In genomic region chr11:124745835-124746620, GRCh38 we compare ENCODE assay signal across 9 cellular contexts. TPM values are rescaled to one million over a fixed set of nuclear protein-coding genes. Genes with fewer than 3 reads are reported as not detected.
A peak's percentile ranks its signal among the peaks of the same experiment; 100 is the strongest.
DNase-seq lines count a peak whose midpoint lies in the region; ATAC-seq lines count a peak whose summit lies in the region.
"Had no signal": no experiment of that assay in that cellular context is flagged by ENCODE, and none has a peak within 500 bp of the region (broad histone marks: within the 10 kb centered on the region; RNA-seq: fewer than 3 reads in every experiment).

No MANE protein-coding gene starts in this region.

- peaks cover 11% of the 10 kb centered on the region for H3K4me1 ChIP-seq in ES-I3 (ENCODE audit: insufficient read depth, low read length)

- ATAC-seq in GM21619 (IDR thresholded peaks at IDR 0.05; ENCODE audit: unreplicated experiment) (peak; percentile 17), left colon (peak; percentile 51), HG03039 (IDR thresholded peaks at IDR 0.05; ENCODE audit: unreplicated experiment) (no peak)
- peak; percentile 28 for ATAC-seq in stimulated activated naive CD8-positive, alpha-beta T cell treated with anti-CD3 and anti-CD28 coated beads, Interleukin-15, Interleukin-2, amounts not matched to agents 100 U/mL and 50 U/mL, for 24 hours

- H3K36me3 ChIP-seq in ES-I3 (ENCODE audit: insufficient read depth, low read length): no peaks in the 10 kb centered on the region

- H3K9me3 ChIP-seq in ES-I3 (ENCODE audit: control insufficient read depth, insufficient read depth, low read length): no peaks in the 10 kb centered on the region

- peak overlapping the region; percentile 86; the same call in 1 of the 2 replicates for H3K9ac ChIP-seq in ES-I3 (ENCODE audit: low read depth, low read length)

- H3K27ac ChIP-seq in angular gyrus (ENCODE audit: low read depth, low read length): peak overlapping the region; percentile 45

- intact Hi-C loops in left colon (cut with DNase I, micrococcal nuclease): no loop called here

- DNase-seq in NAMALWA (ENCODE audit: low spot score) (peak; percentile 46), left colon (peak in 1 of 2 donors; percentile 86), hippocampal formation (lab: John Stamatoyannopoulos, UW) (no peak)
- DNase-seq in stimulated activated naive CD8-positive, alpha-beta T cell treated with anti-CD3 and anti-CD28 coated beads, Interleukin-15, Interleukin-2, amounts not matched to agents 100 U/mL and 50 U/mL, for 24 hours: peak; percentile 57

RNA-seq across cellular contexts. Expression of gene VSIG2, which starts 6.0 kb away (rescaled TPM):
- total RNA-seq in left colon: 100 to 1,000 TPM; 176 to 228 TPM
- total RNA-seq: T-helper 1 cell treated with Interleukin-12 subunit alpha and Interleukin-12 subunit beta and Interleukin-4 antibody, amounts not matched to agents 30 ng/mL and 1 ng/mL, for 36 hours had no signal

RNA-seq across cellular contexts. Expression of gene NRGN, which starts 6.3 kb away (rescaled TPM):
- 1 to 10 TPM; 1.8 to 2.5 TPM for total RNA-seq in left colon

RNA-seq across cellular contexts. Expression of gene ESAM, which starts 16.1 kb away (rescaled TPM):
- total RNA-seq in left colon: 1 to 10 TPM; 8.6 to 9.6 TPM

RNA-seq across cellular contexts. Expression of gene MSANTD2, which starts 54.2 kb away (rescaled TPM):
- total RNA-seq in left colon: 1 to 10 TPM; 7.3 to 9.0 TPM

Comparison
In these comparisons a context has a peak if more than half of its experiments do, and no peak if none do; other contexts are left out.
1. DNase-seq: peak in NAMALWA (single experiment) and stimulated activated naive CD8-positive, alpha-beta T cell treated with anti-CD3 and anti-CD28 coated beads, Interleukin-15, Interleukin-2, amounts not matched to agents 100 U/mL and 50 U/mL, for 24 hours (single experiment); none in hippocampal formation (0 of 2).